In the genomic region with DNA sequence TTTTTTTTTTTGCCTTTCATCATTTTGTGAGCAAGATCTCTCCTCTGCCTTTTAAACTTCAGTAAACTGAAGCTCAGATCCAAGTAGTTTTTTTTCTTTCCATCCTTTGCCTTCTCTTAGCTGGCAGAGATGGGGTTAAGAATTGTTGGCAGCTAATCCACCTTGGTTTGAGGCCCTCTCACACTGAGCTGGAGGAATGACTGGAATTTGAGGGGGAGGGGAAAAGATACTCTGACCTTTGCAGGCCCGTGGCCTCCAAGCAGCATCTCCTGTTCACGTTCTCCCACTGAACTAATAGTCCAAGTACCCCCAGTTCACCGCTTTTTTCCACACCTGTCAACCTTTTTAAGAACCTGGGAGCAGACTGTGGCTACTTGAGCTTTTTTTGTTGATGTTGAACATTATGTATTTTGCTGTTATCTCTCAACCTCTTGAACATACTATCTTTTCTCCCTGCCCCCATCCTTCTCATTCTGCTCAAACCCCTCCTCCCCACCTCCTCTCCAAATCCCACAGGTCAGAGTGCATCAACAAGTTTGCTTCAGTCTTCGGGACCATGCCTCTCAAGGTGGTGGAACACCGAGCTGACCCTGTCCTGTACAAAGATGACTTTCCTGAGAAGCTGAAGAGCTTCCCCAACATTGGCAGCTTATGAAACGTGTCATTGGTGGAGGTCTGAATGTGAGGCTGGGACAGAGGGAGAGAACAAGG, we compare ENCODE assay signal across 13 cellular contexts.
DNase-seq lines count a peak whose midpoint lies in the region; ATAC-seq and TF ChIP-seq lines count a peak whose summit lies in the region.
"Had no signal": no experiment of that assay in that cellular context is flagged by ENCODE, and none has a peak within 500 bp of the region (broad histone marks: within the 10 kb centered on the region; RNA-seq: fewer than 3 reads in every experiment).

No MANE protein-coding gene starts in this region.

- H3K27ac ChIP-seq in HUES64 (ENCODE audit: low read depth, low read length) = peak overlapping the region; percentile 82
- no peak overlapping the region for H3K27ac ChIP-seq in lower lobe of right lung
- H3K27ac ChIP-seq: adrenal gland, C4-2B, neutrophil had no signal

- H3K36me3 Mint-ChIP-seq in glutamatergic neuron (ENCODE audit: unreplicated experiment) = no peaks in the 10 kb centered on the region

- TF ChIP-seq CTCF in lower lobe of right lung (IDR thresholded peaks at IDR 0.05) (no peak), glutamatergic neuron (IDR thresholded peaks at IDR 0.05; ENCODE audit: partially characterized antibody, unreplicated experiment) (no peak)

- H3K4me3 ChIP-seq in HUES64 (ENCODE audit: low read length) (peak overlapping the region; percentile 31; the same call in 1 of the 2 replicates), lower lobe of right lung (no peak overlapping the region)
- H3K4me3 ChIP-seq: adrenal gland, heart left ventricle had no signal

- H3K9me3 ChIP-seq in HUES64 (ENCODE audit: insufficient read depth, low read depth, low read length) (no peaks in the 10 kb centered on the region), lower lobe of right lung (no peaks in the 10 kb centered on the region)
- H3K9me3 ChIP-seq: adrenal gland, heart left ventricle, neutrophil had no signal

- H3K9me3 Mint-ChIP-seq in glutamatergic neuron (ENCODE audit: unreplicated experiment) = no peaks in the 10 kb centered on the region

- no peak overlapping the region for H3K4me3 Mint-ChIP-seq in glutamatergic neuron (ENCODE audit: unreplicated experiment)

- H3K27me3 Mint-ChIP-seq in glutamatergic neuron (ENCODE audit: unreplicated experiment) = peaks cover 2% of the 10 kb centered on the region

- H3K27me3 ChIP-seq in HUES64 (ENCODE audit: insufficient read depth, low read length) (no peaks in the 10 kb centered on the region), lower lobe of right lung (ENCODE audit: low read depth) (no peaks in the 10 kb centered on the region)
- H3K27me3 ChIP-seq: adrenal gland, heart left ventricle, neutrophil had no signal

- H3K36me3 ChIP-seq in HUES64 (ENCODE audit: insufficient read depth, low read length) (no peaks in the 10 kb centered on the region; the same call in 1 of the 2 replicates), lower lobe of right lung (peaks cover 9% of the 10 kb centered on the region)
- H3K36me3 ChIP-seq: adrenal gland had no signal

- intact Hi-C loops in lower lobe of right lung (cut with DNase I) = no loop called here

- no peak overlapping the region for H3K27ac Mint-ChIP-seq in glutamatergic neuron (ENCODE audit: unreplicated experiment)

- DNase-seq in AG08396 (ENCODE audit: low spot score) = peak; percentile 64
- peak; percentile 63 for DNase-seq in cerebellar cortex (ENCODE audit: low spot score)
- DNase-seq in lower lobe of right lung = no peak
- no peak for DNase-seq in stimulated activated CD4-positive, alpha-beta T cell treated with anti-CD3 and anti-CD28 coated beads, Interleukin-2, amount 100 ng/mL, for 48 hours
- no peak for DNase-seq in glutamatergic neuron
- no peak for DNase-seq in stimulated activated CD4-positive, alpha-beta T cell treated with anti-CD3 and anti-CD28 coated beads, Interleukin-12 subunit alpha, Interleukin-12 subunit beta, amount 100 ng/mL, for 4 hours
- DNase-seq in NCI-H524 treated with DMSO at 0.1 percent for 48 hours (lab: John Stamatoyannopoulos, UW) = no peak
- DNase-seq: activated CD4-positive, alpha-beta T cell treated with anti-CD3 and anti-CD28 coated beads for 48 hours; heart left ventricle had no signal

- peaks cover 32% of the 10 kb centered on the region for H3K4me1 ChIP-seq in HUES64 (ENCODE audit: insufficient read depth, low read length)
- H3K4me1 ChIP-seq in lower lobe of right lung = peaks cover 14% of the 10 kb centered on the region
- H3K4me1 ChIP-seq: adrenal gland had no signal

- H3K4me1 Mint-ChIP-seq in glutamatergic neuron (ENCODE audit: low read depth, unreplicated experiment) = peaks cover 2% of the 10 kb centered on the region

- ATAC-seq in lower lobe of right lung = peak; percentile 47 to 55

- 29% methylated on average over 6 of the region's 6 CpGs for WGBS in HUES64

- H3K9ac ChIP-seq in HUES64 (ENCODE audit: low read depth, low read length) = peak overlapping the region; percentile 3; the same call in 1 of the 2 replicates

Comparison
In these comparisons a context has a peak if more than half of its experiments do, and no peak if none do; other contexts are left out.
1. DNase-seq: peak in AG08396 (single experiment) and cerebellar cortex (single experiment); none in lower lobe of right lung (single experiment), stimulated activated CD4-positive, alpha-beta T cell treated with anti-CD3 and anti-CD28 coated beads, Interleukin-2, amount 100 ng/mL, for 48 hours (0 of 2), glutamatergic neuron (single experiment), stimulated activated CD4-positive, alpha-beta T cell treated with anti-CD3 and anti-CD28 coated beads, Interleukin-12 subunit alpha, Interleukin-12 subunit beta, amount 100 ng/mL, for 4 hours (single experiment) and NCI-H524 treated with DMSO at 0.1 percent for 48 hours (single experiment).